ENCODE assay signal across 12 cellular contexts in genomic region chr10:107692072-107692471, GRCh38.
"Had no signal": no experiment of that assay in that cellular context is flagged by ENCODE, and none has a peak within 500 bp of the region (broad histone marks: within the 10 kb centered on the region; RNA-seq: fewer than 3 reads in every experiment).

No MANE protein-coding gene starts in this region.

- H3K9me3 Mint-ChIP-seq: neural crest cell had no signal

- ATAC-seq: gastroesophageal sphincter; pancreas; stimulated activated naive CD8-positive, alpha-beta T cell treated with anti-CD3 and anti-CD28 coated beads, Interleukin-15, amount 100 ng/mL, for 72 hours; upper lobe of right lung had no signal

- DNase-seq: activated CD4-positive, alpha-beta memory T cell treated with anti-CD3 and anti-CD28 coated beads for 36 hours; activated CD4-positive, CD25-positive, alpha-beta regulatory T cell treated with anti-CD3 and anti-CD28 coated beads, Interleukin-2, amount 50 U/mL, for 72 hours; aorta; dermis blood vessel endothelial cell; kidney glomerular epithelial cell; pancreas; stimulated activated CD4-positive, alpha-beta T cell treated with anti-CD3 and anti-CD28 coated beads, Interleukin-4, amount 100 ng/mL, for 1 hour; stimulated activated naive CD8-positive, alpha-beta T cell treated with anti-CD3 and anti-CD28 coated beads, Interleukin-15, amount 100 ng/mL, for 72 hours; testis; upper lobe of right lung had no signal

- H3K27ac Mint-ChIP-seq: activated CD4-positive, alpha-beta memory T cell treated with anti-CD3 and anti-CD28 coated beads for 36 hours; stimulated activated naive CD8-positive, alpha-beta T cell treated with anti-CD3 and anti-CD28 coated beads, Interleukin-15, amount 100 ng/mL, for 72 hours had no signal

- H3K36me3 Mint-ChIP-seq: activated CD4-positive, alpha-beta memory T cell treated with anti-CD3 and anti-CD28 coated beads for 36 hours had no signal
